ENCODE assay signal across 16 cellular contexts in the genomic region with DNA sequence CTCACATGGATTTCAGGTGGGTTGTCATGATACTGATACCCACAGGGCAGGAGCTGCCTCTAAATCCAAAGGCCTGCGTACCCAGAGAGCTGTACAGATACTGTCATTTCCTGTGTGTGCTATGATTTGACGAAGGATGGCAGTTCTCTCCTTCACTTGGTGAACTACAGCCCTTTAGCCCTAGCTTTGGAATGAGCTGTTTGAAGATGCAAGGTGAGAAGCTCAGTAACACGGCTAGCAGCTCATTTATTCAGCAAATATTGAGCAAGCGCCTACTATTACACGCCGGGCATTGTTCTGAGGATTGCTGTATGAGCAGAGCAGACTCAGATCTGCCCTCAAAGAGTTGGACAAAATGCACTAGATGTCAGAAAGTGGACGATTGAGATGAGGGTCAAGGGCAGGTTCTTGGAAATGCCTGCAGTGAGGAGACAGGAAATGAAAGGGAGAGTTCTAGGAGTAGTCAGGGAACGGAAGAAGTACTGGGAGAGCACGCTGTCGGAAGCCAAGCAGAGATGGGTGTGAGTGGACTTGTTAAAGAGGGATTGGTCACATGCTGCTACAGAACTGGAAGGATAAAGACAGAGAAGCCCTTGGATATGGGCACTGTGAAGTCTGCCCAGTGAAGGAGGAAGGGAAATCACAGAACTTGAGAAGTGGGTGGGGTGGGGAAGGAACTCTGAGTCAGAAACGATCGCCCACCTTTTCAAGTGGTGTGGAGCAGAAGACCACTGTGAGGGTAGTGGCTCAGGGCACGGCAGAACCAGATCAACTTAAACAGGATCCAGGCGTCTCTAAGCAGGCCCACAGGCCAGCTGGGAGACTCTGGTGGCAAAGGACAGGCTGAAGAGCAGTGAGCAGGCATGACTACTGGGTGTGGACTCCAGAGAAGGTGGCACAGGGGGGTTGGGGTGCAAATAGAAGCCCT. TPM values are rescaled to one million over a fixed set of nuclear protein-coding genes. Genes with fewer than 3 reads are reported as not detected.
DNase-seq lines count a peak whose midpoint lies in the region; ATAC-seq, FAIRE-seq and TF ChIP-seq lines count a peak whose summit lies in the region.
"Had no signal": no experiment of that assay in that cellular context is flagged by ENCODE, and none has a peak within 500 bp of the region (broad histone marks: within the 10 kb centered on the region; RNA-seq: fewer than 3 reads in every experiment).

No MANE protein-coding gene starts in this region.

- CTCF ChIA-PET in HEK293 (lab: Yijun Ruan, JAX): interaction anchor here (1.0 kb wide), 1 partner anchor 39 kb away, joined by 7 read pairs; no protein-coding TSS in a partner anchor

- intact Hi-C loops in colonic mucosa (cut with DNase I) (loop anchor here (10.0 kb wide), 1 partner anchor 68 kb away; no protein-coding TSS in a partner anchor), left ventricle myocardium superior (cut with micrococcal nuclease) (no loop called here), sciatic nerve (cut with DNase I) (no loop called here), posterior vena cava (cut with DNase I) (loop anchor here in 1 of 2 donors (10.0 kb wide), 1 partner anchor 62 kb away; no protein-coding TSS in a partner anchor)

- H3K27me3 ChIP-seq in colonic mucosa: no peaks in the 10 kb centered on the region

- H3K36me3 ChIP-seq in HEK293 (ENCODE audit: control insufficient read depth in 2 of 2, insufficient read depth in 1 of 2, low read length in 2 of 2): no peaks in the 10 kb centered on the region
- H3K36me3 ChIP-seq in colonic mucosa: no peaks in the 10 kb centered on the region

- H3K4me3 ChIP-seq in HEK293 (ENCODE audit: low read depth, low read length) (no peak overlapping the region), colonic mucosa (no peak overlapping the region)
- H3K4me3 ChIP-seq: GM12878 had no signal

- FAIRE-seq in GM12891 (lab: Jason Lieb, UNC): no peak
- FAIRE-seq: GM12878 had no signal

- ATAC-seq in left ventricle myocardium superior (peak; percentile 27), sciatic nerve (peak; percentile 68)
- ATAC-seq: GM12878; stimulated activated memory B cell treated with anti-CD40 and anti-IgM and Interleukin-4, amounts not matched to agents 10 μg/mL and 1 μg/mL and 100 μg/mL, for 72 hours had no signal

- H3K9ac ChIP-seq in colonic mucosa (ENCODE audit: low read depth in 2 of 2, low read length in 2 of 2): peak overlapping the region in 1 of 2 donors; percentile 41

- H3K27ac ChIP-seq in HEK293 (ENCODE audit: extremely low read depth, low read depth, low read length) (no peak overlapping the region), colonic mucosa (peak overlapping the region; percentile 27)
- H3K27ac ChIP-seq: RWPE1 had no signal

- H3K9me3 ChIP-seq in HEK293 (ENCODE audit: control insufficient read depth, insufficient read depth, low read depth, low read length) (no peaks in the 10 kb centered on the region), colonic mucosa (no peaks in the 10 kb centered on the region)

- H3K4me1 ChIP-seq in HEK293 (ENCODE audit: control insufficient read depth, insufficient read depth, low read length) (peaks cover under 1% of the 10 kb centered on the region; the same call in 1 of the 2 replicates), colonic mucosa (peaks cover 14% of the 10 kb centered on the region)

- POLR2A ChIA-PET in HEK293 (lab: Yijun Ruan, JAX): no interaction called here

- TF ChIP-seq POLR2A in GM12891 (IDR thresholded peaks at IDR 0.05; ENCODE audit: low read depth, low read length): no peak

- peak; percentile 60 for DNase-seq in colonic mucosa
- no peak for DNase-seq in left ventricle myocardium superior
- DNase-seq in sciatic nerve (ENCODE audit: low spot score): no peak
- no peak for DNase-seq in posterior vena cava (ENCODE audit: low spot score)
- no peak for DNase-seq in stimulated activated CD4-positive, alpha-beta T cell treated with anti-CD3 and anti-CD28 coated beads, Interleukin-2, amount 100 ng/mL, for 24 hours
- no peak for DNase-seq in GM12891 (ENCODE audit: insufficient read length, low spot score)
- no peak for DNase-seq in NCI-H146 (lab: John Stamatoyannopoulos, UW)
- DNase-seq: activated gamma-delta T cell, dorsolateral prefrontal cortex, H7, MM.1S, T-helper 1 cell had no signal

- TF ChIP-seq CTCF in HEK293 (tag by site-specific recombination; IDR thresholded peaks at IDR 0.05) (no peak), colonic mucosa (IDR thresholded peaks at IDR 0.05) (no peak)

TF ChIP-seq in HEK293, 187 proteins besides CTCF, POLR2A, EP300 and RAD21:
- TF ChIP-seq ZFHX2 (tag by site-specific recombination; conservative IDR thresholded peaks at IDR 0.05): peak; percentile 50
- no peak for TF ChIP-seq TCF7L2 (IDR thresholded peaks at IDR 0.05; ENCODE audit: borderline replicate concordance, low read depth, low read length)
- TF ChIP-seq GLIS1 (tag by site-specific recombination; IDR thresholded peaks at IDR 0.05): no peak
- TF ChIP-seq, protein P1, sequence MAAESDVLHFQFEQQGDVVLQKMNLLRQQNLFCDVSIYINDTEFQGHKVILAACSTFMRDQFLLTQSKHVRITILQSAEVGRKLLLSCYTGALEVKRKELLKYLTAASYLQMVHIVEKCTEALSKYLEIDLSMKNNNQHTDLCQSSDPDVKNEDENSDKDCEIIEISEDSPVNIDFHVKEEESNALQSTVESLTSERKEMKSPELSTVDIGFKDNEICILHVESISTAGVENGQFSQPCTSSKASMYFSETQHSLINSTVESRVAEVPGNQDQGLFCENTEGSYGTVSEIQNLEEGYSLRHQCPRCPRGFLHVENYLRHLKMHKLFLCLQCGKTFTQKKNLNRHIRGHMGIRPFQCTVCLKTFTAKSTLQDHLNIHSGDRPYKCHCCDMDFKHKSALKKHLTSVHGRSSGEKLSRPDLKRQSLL (tag by site-specific recombination; IDR thresholded peaks at IDR 0.05): no peak
- 0 out of 2 replicates have a peak, but pooled peaks have one; percentile 11 for TF ChIP-seq ZBTB48 (tag by site-specific recombination; IDR thresholded peaks at IDR 0.05)
- TF ChIP-seq ZNF677 (tag by site-specific recombination; IDR thresholded peaks at IDR 0.05): no peak

TF ChIP-seq in GM12891, 5 proteins besides CTCF, POLR2A, EP300 and RAD21:
- no peak for TF ChIP-seq TAF1 (IDR thresholded peaks at IDR 0.05; ENCODE audit: low read depth, low read length)
- no peak for TF ChIP-seq POU2F2 (IDR thresholded peaks at IDR 0.05; ENCODE audit: low read depth, low read length)
- TF ChIP-seq POLR2AphosphoS5 (IDR thresholded peaks at IDR 0.05; ENCODE audit: low read depth, low read length): no peak
- TF ChIP-seq PAX5 (IDR thresholded peaks at IDR 0.05; ENCODE audit: insufficient read depth, low read length, severe bottlenecking): no peak
- no peak for TF ChIP-seq SPI1 (IDR thresholded peaks at IDR 0.05; ENCODE audit: low read depth, low read length)

RNA-seq across cellular contexts. Expression of a gene that starts 7.1 kb away (rescaled TPM):
- total RNA-seq in colonic mucosa (10 to 100 TPM; 94.9 TPM), left ventricle myocardium superior (99.6 TPM), sciatic nerve (20.4 TPM), posterior vena cava (100 to 1,000 TPM in 1 of 2 donors, 10 to 100 TPM in 1; 99.4 to 153 TPM)
- 0.01 TPM for polyA plus RNA-seq in GM12891 (2012; ENCODE audit: low read depth, missing spikeins)
